ENCODE assay signal across 21 cellular contexts in the genomic region with DNA sequence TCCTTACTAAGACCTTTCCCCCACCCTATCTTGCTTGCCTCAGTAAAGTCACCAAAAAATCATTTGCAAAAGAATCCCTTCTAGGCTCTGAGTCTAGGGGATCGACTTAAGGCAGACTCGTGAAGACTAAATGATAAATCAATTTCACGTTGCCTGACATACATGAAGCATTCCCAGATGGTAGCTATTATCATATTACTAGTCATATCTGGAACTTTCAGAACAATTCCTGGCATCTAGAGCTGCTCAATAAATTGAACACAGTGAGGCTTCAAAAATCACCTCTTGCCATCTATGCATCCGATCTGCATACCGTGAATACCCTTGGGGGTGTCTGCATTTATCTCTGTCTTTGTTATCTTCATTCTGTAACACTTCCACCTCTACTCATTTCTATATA. TPM values are rescaled to one million over a fixed set of nuclear protein-coding genes. Genes with fewer than 3 reads are reported as not detected.
"Had no signal": no experiment of that assay in that cellular context is flagged by ENCODE, and none has a peak within 500 bp of the region (broad histone marks: within the 10 kb centered on the region; RNA-seq: fewer than 3 reads in every experiment).

No MANE protein-coding gene starts in this region.

- H3K27me3 Mint-ChIP-seq: stimulated activated memory B cell treated with anti-CD40 and anti-IgM and Interleukin-4, amounts not matched to agents 10 μg/mL and 1 μg/mL and 100 μg/mL, for 72 hours; stimulated activated naive CD8-positive, alpha-beta T cell treated with anti-CD3 and anti-CD28 coated beads, Interleukin-15, Interleukin-2, amounts not matched to agents 100 ng/mL and 50 ng/mL, for 24 hours had no signal

- H3K9me3 Mint-ChIP-seq: stimulated activated memory B cell treated with anti-CD40 and anti-IgM and Interleukin-4, amounts not matched to agents 10 μg/mL and 1 μg/mL and 100 μg/mL, for 72 hours had no signal

- H3K27ac Mint-ChIP-seq: naive thymus-derived CD8-positive, alpha-beta T cell; stimulated activated memory B cell treated with anti-CD40 and anti-IgM and Interleukin-4, amounts not matched to agents 10 μg/mL and 1 μg/mL and 100 μg/mL, for 72 hours; stimulated activated naive CD8-positive, alpha-beta T cell treated with anti-CD3 and anti-CD28 coated beads, Interleukin-15, Interleukin-2, amounts not matched to agents 100 ng/mL and 50 ng/mL, for 24 hours had no signal

- H3K27me3 ChIP-seq: heart left ventricle, neutrophil, spleen, transverse colon had no signal

- DNase-seq: effector CD4-positive, alpha-beta T cell; heart left ventricle; hippocampal formation; kidney glomerular epithelial cell; mucosa of descending colon; naive thymus-derived CD8-positive, alpha-beta T cell; posterior cingulate gyrus; spleen; stimulated activated CD4-positive, alpha-beta T cell treated with anti-CD3 and anti-CD28 coated beads, Interleukin-15, amount 100 ng/mL, for 24 hours; stimulated activated CD4-positive, alpha-beta T cell treated with anti-CD3 and anti-CD28 coated beads, Interleukin-1b, Interleukin-23, amount 100 ng/mL, for 48 hours; stimulated activated CD4-positive, alpha-beta T cell treated with anti-CD3 and anti-CD28 coated beads, Interleukin-4, amount 100 ng/mL, for 24 hours; transverse colon had no signal

- H3K9me3 ChIP-seq: heart left ventricle, mucosa of descending colon, neutrophil, spleen, transverse colon had no signal

- ATAC-seq: heart left ventricle; mucosa of descending colon; naive thymus-derived CD8-positive, alpha-beta T cell; sciatic nerve; stimulated activated memory B cell treated with anti-CD40 and anti-IgM and Interleukin-4, amounts not matched to agents 10 μg/mL and 1 μg/mL and 100 μg/mL, for 72 hours had no signal

- H3K4me1 Mint-ChIP-seq: naive thymus-derived CD8-positive, alpha-beta T cell; stimulated activated memory B cell treated with anti-CD40 and anti-IgM and Interleukin-4, amounts not matched to agents 10 μg/mL and 1 μg/mL and 100 μg/mL, for 72 hours had no signal

- H3K36me3 ChIP-seq: heart left ventricle, neutrophil, spleen, transverse colon had no signal

- H3K36me3 Mint-ChIP-seq: naive thymus-derived CD8-positive, alpha-beta T cell; stimulated activated memory B cell treated with anti-CD40 and anti-IgM and Interleukin-4, amounts not matched to agents 10 μg/mL and 1 μg/mL and 100 μg/mL, for 72 hours had no signal

- H3K27ac ChIP-seq: coronary artery, heart left ventricle, neutrophil, spleen, transverse colon had no signal

- H3K4me3 Mint-ChIP-seq: naive thymus-derived CD8-positive, alpha-beta T cell; stimulated activated memory B cell treated with anti-CD40 and anti-IgM and Interleukin-4, amounts not matched to agents 10 μg/mL and 1 μg/mL and 100 μg/mL, for 72 hours; stimulated activated naive CD8-positive, alpha-beta T cell treated with anti-CD3 and anti-CD28 coated beads, Interleukin-15, Interleukin-2, amounts not matched to agents 100 ng/mL and 50 ng/mL, for 24 hours had no signal

- H3K4me1 ChIP-seq: spleen, transverse colon had no signal

- H3K4me3 ChIP-seq: coronary artery, heart left ventricle, mucosa of descending colon, spleen, transverse colon had no signal

RNA-seq across cellular contexts. Expression of a gene that starts 49.6 kb away (rescaled TPM):
- total RNA-seq: dermis microvascular lymphatic vessel endothelial cell, lung microvascular endothelial cell, osteoblast, pulmonary artery endothelial cell had no signal
